In genomic region chr1:178262101-178262500, GRCh38 we compare ENCODE assay signal across 13 cellular contexts.
A peak's percentile ranks its signal among the peaks of the same experiment; 100 is the strongest.
DNase-seq lines count a peak whose midpoint lies in the region; ATAC-seq, FAIRE-seq and TF ChIP-seq lines count a peak whose summit lies in the region.
"Had no signal": no experiment of that assay in that cellular context is flagged by ENCODE, and none has a peak within 500 bp of the region (broad histone marks: within the 10 kb centered on the region; RNA-seq: fewer than 3 reads in every experiment).

No MANE protein-coding gene starts in this region.

- H3K9me3 Mint-ChIP-seq in MCF 10A (ENCODE audit: unreplicated experiment) (peaks cover 7% of the 10 kb centered on the region), astrocyte (ENCODE audit: unreplicated experiment) (no peaks in the 10 kb centered on the region), type B pancreatic cell (no peaks in the 10 kb centered on the region)

- no peaks in the 10 kb centered on the region for H4K20me1 ChIP-seq in astrocyte (ENCODE audit: insufficient read depth, low read length)

- H3K4me1 ChIP-seq in breast epithelium: no peaks in the 10 kb centered on the region
- peaks cover 13% of the 10 kb centered on the region for H3K4me1 ChIP-seq in astrocyte (ENCODE audit: insufficient read depth, low read length)
- H3K4me1 ChIP-seq in testis: no peaks in the 10 kb centered on the region

- H3K79me2 ChIP-seq in astrocyte (ENCODE audit: insufficient read depth, low read length): peaks cover 47% of the 10 kb centered on the region

- no peaks in the 10 kb centered on the region for H3K36me3 ChIP-seq in breast epithelium
- no peaks in the 10 kb centered on the region for H3K36me3 ChIP-seq in astrocyte (ENCODE audit: insufficient read depth, low read length)
- no peaks in the 10 kb centered on the region for H3K36me3 ChIP-seq in testis (ENCODE audit: low read depth, missing control alignments)
- H3K36me3 ChIP-seq: heart left ventricle, neutrophil had no signal

- no peaks in the 10 kb centered on the region for H3K27me3 ChIP-seq in breast epithelium
- H3K27me3 ChIP-seq in astrocyte (ENCODE audit: insufficient read depth, low read length): no peaks in the 10 kb centered on the region
- H3K27me3 ChIP-seq in testis: no peaks in the 10 kb centered on the region
- H3K27me3 ChIP-seq: heart left ventricle, neutrophil had no signal

- no peak for ATAC-seq in HG03342 (IDR thresholded peaks at IDR 0.05; ENCODE audit: unreplicated experiment)

- H3K27ac ChIP-seq in breast epithelium (no peak overlapping the region), astrocyte (ENCODE audit: low read depth, low read length) (peak overlapping the region; percentile 32), testis (no peak overlapping the region)
- H3K27ac ChIP-seq: heart left ventricle, neutrophil had no signal

- no peak for TF ChIP-seq CTCF in MCF 10A (IDR thresholded peaks at IDR 0.05; ENCODE audit: unreplicated experiment)
- TF ChIP-seq CTCF in breast epithelium (IDR thresholded peaks at IDR 0.05): no peak
- no peak for TF ChIP-seq CTCF in astrocyte (IDR thresholded peaks at IDR 0.05; ENCODE audit: insufficient read depth, low read depth, low read length)
- no peak for TF ChIP-seq CTCF in type B pancreatic cell (conservative IDR thresholded peaks at IDR 0.05)
- TF ChIP-seq CTCF in testis (IDR thresholded peaks at IDR 0.05): no peak

- H3K4me3 Mint-ChIP-seq in MCF 10A (ENCODE audit: unreplicated experiment): no peak overlapping the region
- H3K4me3 Mint-ChIP-seq in astrocyte (ENCODE audit: unreplicated experiment): peak overlapping the region; percentile 8
- H3K4me3 Mint-ChIP-seq in type B pancreatic cell: no peak overlapping the region

- H3K9me3 ChIP-seq in breast epithelium: no peaks in the 10 kb centered on the region
- no peaks in the 10 kb centered on the region for H3K9me3 ChIP-seq in astrocyte (ENCODE audit: insufficient read depth, low read depth, low read length)
- H3K9me3 ChIP-seq in testis: no peaks in the 10 kb centered on the region
- H3K9me3 ChIP-seq: heart left ventricle, neutrophil had no signal

- TF ChIP-seq POLR2A in breast epithelium (IDR thresholded peaks at IDR 0.05): no peak
- TF ChIP-seq POLR2A in testis (IDR thresholded peaks at IDR 0.05): no peak

- H3K27me3 Mint-ChIP-seq in MCF 10A (ENCODE audit: insufficient read depth, unreplicated experiment): no peaks in the 10 kb centered on the region
- no peaks in the 10 kb centered on the region for H3K27me3 Mint-ChIP-seq in astrocyte (ENCODE audit: low read depth, unreplicated experiment)
- H3K27me3 Mint-ChIP-seq in type B pancreatic cell: no peaks in the 10 kb centered on the region

- WGBS in testis, 2 donors: 40 to 55% methylated on average over 3 of the region's 3 CpGs

- H3K36me3 Mint-ChIP-seq in MCF 10A (ENCODE audit: insufficient read depth, unreplicated experiment) (peaks cover 11% of the 10 kb centered on the region), astrocyte (ENCODE audit: low read depth, unreplicated experiment) (peaks cover 4% of the 10 kb centered on the region), type B pancreatic cell (peaks cover 4% of the 10 kb centered on the region)

- H3K9ac ChIP-seq in astrocyte (ENCODE audit: low read length): peak overlapping the region; percentile 56

- intact Hi-C loops in MCF 10A (cut with micrococcal nuclease) (no loop called here), breast epithelium (cut with DNase I; ENCODE audit: low total_unique reads) (no loop called here), testis (cut with DNase I; ENCODE audit: low total_unique reads) (no loop called here)

- CTCF ChIA-PET in MCF 10A (lab: Yijun Ruan, JAX): interaction anchor here (0.7 to 3.2 kb wide), 4 partner anchors 9 to 230 kb away, joined by 3 to 15 read pairs (median 4); no protein-coding TSS in a partner anchor

- peak overlapping the region; percentile 64 for H3K4me2 ChIP-seq in astrocyte (ENCODE audit: low read length)

- DNase-seq in MCF 10A (ENCODE audit: unreplicated experiment): no peak
- DNase-seq in breast epithelium (ENCODE audit: low spot score in 2 of 2): no peak
- DNase-seq in astrocyte (ENCODE audit: low read depth): peak; percentile 80
- DNase-seq in hepatic stellate cell (ENCODE audit: low spot score): peak; percentile 47
- DNase-seq in type B pancreatic cell (ENCODE audit: extremely low spot score, unreplicated experiment): no peak
- DNase-seq in testis: no peak
- DNase-seq in stimulated activated CD4-positive, alpha-beta T cell treated with anti-CD3 and anti-CD28 coated beads, Interleukin-15, amount 100 ng/mL, for 24 hours: no peak
- DNase-seq: amygdala, heart left ventricle, NCI-H1694, SHP77 had no signal

- H2AFZ ChIP-seq in astrocyte (ENCODE audit: low read depth, low read length): no peak overlapping the region

- H3K27ac Mint-ChIP-seq in MCF 10A (ENCODE audit: low read depth, unreplicated experiment) (peak overlapping the region; percentile 21), astrocyte (ENCODE audit: unreplicated experiment) (peak overlapping the region; percentile 63), type B pancreatic cell (peak overlapping the region; percentile 33)

- POLR2A ChIA-PET in MCF 10A (lab: Yijun Ruan, JAX): interaction anchor here (0.6 to 1.5 kb wide), 3 partner anchors 15 to 204 kb away, joined by 3 to 4 read pairs (median 3); no protein-coding TSS in a partner anchor

- BruUV-seq in MCF 10A (replicated peaks; lab: Mats Ljungman, UMichigan): no TSS peak

- no peak for FAIRE-seq in astrocyte (lab: Jason Lieb, UNC)

- H3K4me3 ChIP-seq in breast epithelium (no peak overlapping the region), astrocyte (ENCODE audit: insufficient read depth, low read depth, low read length) (no peak overlapping the region), testis (no peak overlapping the region)
- H3K4me3 ChIP-seq: heart left ventricle had no signal

- peaks cover 12% of the 10 kb centered on the region for H3K4me1 Mint-ChIP-seq in MCF 10A (ENCODE audit: insufficient read depth, unreplicated experiment)
- H3K4me1 Mint-ChIP-seq in astrocyte (ENCODE audit: low read depth, unreplicated experiment): peaks cover 34% of the 10 kb centered on the region
- peaks cover 10% of the 10 kb centered on the region for H3K4me1 Mint-ChIP-seq in type B pancreatic cell (ENCODE audit: unreplicated experiment)

Comparison
In these comparisons a context has a peak if more than half of its experiments do, and no peak if none do; other contexts are left out.
1. DNase-seq: peak in astrocyte (single experiment) and hepatic stellate cell (single experiment); none in MCF 10A (single experiment), breast epithelium (0 of 2), type B pancreatic cell (single experiment), testis (single experiment) and stimulated activated CD4-positive, alpha-beta T cell treated with anti-CD3 and anti-CD28 coated beads, Interleukin-15, amount 100 ng/mL, for 24 hours (single experiment).
2. Peak in every context shown above with its lines, with median percentiles within 50 percentile points of each other: H3K27ac Mint-ChIP-seq.